ENCODE assay signal across 8 cellular contexts in genomic region chr4:94995684-94996394, GRCh38.
DNase-seq lines count a peak whose midpoint lies in the region; ATAC-seq and TF ChIP-seq lines count a peak whose summit lies in the region.

No MANE protein-coding gene starts in this region.

- H3K27ac ChIP-seq in DND-41 (ENCODE audit: low read length) = no peak overlapping the region
- no peak overlapping the region for H3K27ac ChIP-seq in osteoblast (ENCODE audit: low read depth, low read length)
- H3K27ac ChIP-seq in transverse colon = no peak overlapping the region

- no peak for TF ChIP-seq POLR2A in transverse colon (IDR thresholded peaks at IDR 0.05)

- WGBS in transverse colon (ENCODE audit: low coverage in 1 of 2), 2 donors = 27 to 52% methylated on average over 4 to 10 of the region's 10 CpGs

- in situ Hi-C loops in transverse colon (cut with MboI; ENCODE audit: low pct_ligation_motif_present in 1 of 4, low pct_unique_long_range_greater_than_20kb in 1 of 4, low sequenced_read_pairs in 3 of 4) = no loop called here

- TF ChIP-seq CTCF in DND-41 (IDR thresholded peaks at IDR 0.05; ENCODE audit: borderline replicate concordance, extremely low read depth, low read length, poor library complexity, severe bottlenecking) (no peak), fibroblast of pulmonary artery (IDR thresholded peaks at IDR 0.05; ENCODE audit: low read length, missing control alignments) (no peak), osteoblast (IDR thresholded peaks at IDR 0.05; ENCODE audit: extremely low read depth, low read depth, low read length) (no peak), transverse colon (IDR thresholded peaks at IDR 0.05) (no peak)

- H2AFZ ChIP-seq in DND-41 (ENCODE audit: low read depth, low read length) (no peak overlapping the region), osteoblast (ENCODE audit: low read length) (peak overlapping the region; percentile 94)

- H3K4me2 ChIP-seq in DND-41 (ENCODE audit: insufficient read depth, low read length) (no peak overlapping the region), osteoblast (ENCODE audit: insufficient read depth, low read length) (peak overlapping the region; percentile 63)

- intact Hi-C loops in transverse colon (cut with DNase I; ENCODE audit: low total_unique reads) = no loop called here

- H3K9me3 ChIP-seq in DND-41 (ENCODE audit: insufficient read depth, low read length, severe bottlenecking) = no peaks in the 10 kb centered on the region
- no peaks in the 10 kb centered on the region for H3K9me3 ChIP-seq in osteoblast (ENCODE audit: low read depth, low read length)
- no peaks in the 10 kb centered on the region for H3K9me3 ChIP-seq in transverse colon

- H3K4me3 ChIP-seq in DND-41 (ENCODE audit: low read depth in 1 of 2, low read length in 2 of 2) (no peak overlapping the region), fibroblast of pulmonary artery (replicated peaks; ENCODE audit: low read depth, low read length) (no peak overlapping the region), osteoblast (ENCODE audit: insufficient read depth, low read length) (peak overlapping the region; percentile 54), transverse colon (no peak overlapping the region)

- H3K36me3 ChIP-seq in DND-41 (ENCODE audit: insufficient read depth, low read length) = no peaks in the 10 kb centered on the region
- no peaks in the 10 kb centered on the region for H3K36me3 ChIP-seq in osteoblast (ENCODE audit: insufficient read depth, low read length)
- no peaks in the 10 kb centered on the region for H3K36me3 ChIP-seq in transverse colon

- H4K20me1 ChIP-seq in DND-41 (ENCODE audit: insufficient read depth, low read length) = no peaks in the 10 kb centered on the region
- no peaks in the 10 kb centered on the region for H4K20me1 ChIP-seq in osteoblast (ENCODE audit: insufficient read depth, low read length)

- H3K4me1 ChIP-seq in DND-41 (ENCODE audit: insufficient read depth, low read length) (no peaks in the 10 kb centered on the region), osteoblast (ENCODE audit: insufficient read depth, low read length) (no peaks in the 10 kb centered on the region), transverse colon (no peaks in the 10 kb centered on the region)

- no peak for TF ChIP-seq EP300 in transverse colon (IDR thresholded peaks at IDR 0.05; ENCODE audit: low read depth)

- H3K79me2 ChIP-seq in DND-41 (ENCODE audit: insufficient read depth, low read length) (no peaks in the 10 kb centered on the region), osteoblast (ENCODE audit: insufficient read depth, low read length) (no peaks in the 10 kb centered on the region)

- ATAC-seq in DND-41 (ENCODE audit: insufficient read depth, low read depth) = peak; percentile 78
- ATAC-seq in GM19455 (IDR thresholded peaks at IDR 0.05; ENCODE audit: unreplicated experiment) = no peak
- no peak for ATAC-seq in GM18517 (IDR thresholded peaks at IDR 0.05; ENCODE audit: unreplicated experiment)

- DNase-seq in DND-41 = peak; percentile 36
- DNase-seq in M059J (ENCODE audit: low read depth) = peak; percentile 6
- peak; percentile 12 for DNase-seq in fibroblast of pulmonary artery (ENCODE audit: low read depth)
- DNase-seq in osteoblast (ENCODE audit: insufficient read length, low spot score, missing footprints) = no peak
- no peak for DNase-seq in GF-D8 (lab: John Stamatoyannopoulos, UW)
- DNase-seq in transverse colon = no peak

- no peaks in the 10 kb centered on the region for H3K27me3 ChIP-seq in DND-41 (ENCODE audit: insufficient read depth, low read length, poor library complexity)
- H3K27me3 ChIP-seq in osteoblast (ENCODE audit: insufficient read depth, low read length) = no peaks in the 10 kb centered on the region
- H3K27me3 ChIP-seq in transverse colon = no peaks in the 10 kb centered on the region

- H3K9ac ChIP-seq in DND-41 (ENCODE audit: low read depth, low read length) = no peak overlapping the region

Comparison
In these comparisons a context has a peak if more than half of its experiments do, and no peak if none do; other contexts are left out.
1. DNase-seq: peak in DND-41 (single experiment), M059J (single experiment) and fibroblast of pulmonary artery (single experiment); none in osteoblast (single experiment), GF-D8 (single experiment) and transverse colon (single experiment).